In the genomic region with DNA sequence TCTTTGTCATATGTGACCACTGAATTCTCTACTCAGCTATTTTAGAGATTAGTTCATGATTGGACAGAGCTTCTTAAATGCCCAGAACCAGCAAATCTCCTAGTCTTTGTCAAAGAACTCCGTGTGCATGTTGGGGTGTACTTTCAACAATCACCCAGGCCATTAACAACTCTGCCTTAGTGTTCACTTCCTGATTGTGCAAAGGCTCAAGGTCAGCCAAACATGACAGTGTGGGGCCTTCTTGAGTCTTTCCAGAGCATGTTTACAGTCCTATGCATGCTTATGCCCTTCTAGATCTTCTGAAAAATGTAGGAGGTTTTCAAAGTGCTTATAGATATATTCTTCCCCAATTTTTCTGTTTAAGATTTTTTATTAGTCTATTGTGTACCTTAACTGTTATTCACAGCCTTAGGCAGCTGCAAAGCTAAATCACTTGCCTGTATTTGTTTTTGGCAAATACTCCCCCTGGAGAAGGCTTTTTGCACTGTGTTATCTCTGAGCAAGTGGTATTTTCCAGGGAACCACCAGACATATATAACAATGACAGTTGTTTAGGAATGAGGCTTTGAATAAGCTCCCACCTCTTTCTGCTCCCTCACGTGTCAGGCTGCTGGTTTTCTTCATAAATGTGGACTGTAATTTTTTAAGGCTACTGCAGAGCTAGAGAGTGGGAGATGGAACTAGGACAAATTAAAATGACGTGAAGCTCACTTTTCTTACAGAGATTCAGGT, we compare ENCODE assay signal across 23 cellular contexts. TPM values are rescaled to one million over a fixed set of nuclear protein-coding genes. Genes with fewer than 3 reads are reported as not detected.
A peak's percentile ranks its signal among the peaks of the same experiment; 100 is the strongest.
DNase-seq lines count a peak whose midpoint lies in the region; ATAC-seq, FAIRE-seq and TF ChIP-seq lines count a peak whose summit lies in the region.
"Had no signal": no experiment of that assay in that cellular context is flagged by ENCODE, and none has a peak within 500 bp of the region (broad histone marks: within the 10 kb centered on the region; RNA-seq: fewer than 3 reads in every experiment).

No MANE protein-coding gene starts in this region.

- H3K9ac ChIP-seq in Karpas-422 (ENCODE audit: low read length) (no peak overlapping the region), astrocyte (ENCODE audit: low read length) (no peak overlapping the region)
- H3K9ac ChIP-seq: BLaER1 treated with 17β-estradiol and CSF1 and Interleukin-3, amounts not matched to agents 10 nM and 100 nM; KMS-11 had no signal

- TF ChIP-seq CTCF in astrocyte (IDR thresholded peaks at IDR 0.05; ENCODE audit: insufficient read depth, low read depth, low read length): no peak
- no peak for TF ChIP-seq CTCF in osteoblast (IDR thresholded peaks at IDR 0.05; ENCODE audit: extremely low read depth, low read depth, low read length)

- no peak overlapping the region for H3K27ac Mint-ChIP-seq in astrocyte (ENCODE audit: unreplicated experiment)
- H3K27ac Mint-ChIP-seq: CD8-positive, alpha-beta T cell had no signal

- no peaks in the 10 kb centered on the region for H3K4me1 ChIP-seq in Karpas-422 (ENCODE audit: low read length)
- no peaks in the 10 kb centered on the region for H3K4me1 ChIP-seq in astrocyte (ENCODE audit: insufficient read depth, low read length)
- H3K4me1 ChIP-seq in osteoblast (ENCODE audit: insufficient read depth, low read length): no peaks in the 10 kb centered on the region
- H3K4me1 ChIP-seq: BLaER1 treated with 17β-estradiol and CSF1 and Interleukin-3, amounts not matched to agents 10 nM and 100 nM had no signal

- H3K9me3 ChIP-seq in Karpas-422 (ENCODE audit: low read length) (no peaks in the 10 kb centered on the region), astrocyte (ENCODE audit: insufficient read depth, low read depth, low read length) (no peaks in the 10 kb centered on the region), osteoblast (ENCODE audit: low read depth, low read length) (no peaks in the 10 kb centered on the region)

- no peaks in the 10 kb centered on the region for H3K4me1 Mint-ChIP-seq in astrocyte (ENCODE audit: low read depth, unreplicated experiment)

- H3K4me3 ChIP-seq in Karpas-422 (ENCODE audit: low read length): no peak overlapping the region
- H3K4me3 ChIP-seq in astrocyte (ENCODE audit: insufficient read depth, low read depth, low read length): no peak overlapping the region
- H3K4me3 ChIP-seq in osteoblast (ENCODE audit: insufficient read depth, low read length): no peak overlapping the region
- H3K4me3 ChIP-seq: BLaER1 treated with 17β-estradiol and CSF1 and Interleukin-3, amounts not matched to agents 10 nM and 100 nM; GM12878 had no signal

- DNase-seq in HuH-7 (ENCODE audit: low spot score) (peak; percentile 31), Karpas-422 (peak; percentile 23), astrocyte (ENCODE audit: low read depth) (no peak), osteoblast (ENCODE audit: insufficient read length, low spot score, missing footprints) (peak; percentile 43), SHP77 (lab: John Stamatoyannopoulos, UW) (no peak)
- DNase-seq in central memory CD4-positive, alpha-beta T cell: no peak
- DNase-seq: Calu3; CD8-positive, alpha-beta T cell; DMS53; EL; NCI-H1092; NCI-H1436 treated with DMSO at 0.1 percent for 48 hours; NCI-H345; NCI-H526; SHP77 treated with DMSO at 0.1 percent for 48 hours; T-helper 1 cell had no signal

- H3K36me3 ChIP-seq in Karpas-422 (ENCODE audit: insufficient read depth, low read length) (no peaks in the 10 kb centered on the region), astrocyte (ENCODE audit: insufficient read depth, low read length) (no peaks in the 10 kb centered on the region), osteoblast (ENCODE audit: insufficient read depth, low read length) (no peaks in the 10 kb centered on the region)
- H3K36me3 ChIP-seq: BLaER1 treated with 17β-estradiol and CSF1 and Interleukin-3, amounts not matched to agents 10 nM and 100 nM had no signal

- no peak overlapping the region for H2AFZ ChIP-seq in Karpas-422 (ENCODE audit: low read length)
- H2AFZ ChIP-seq in astrocyte (ENCODE audit: low read depth, low read length): no peak overlapping the region
- H2AFZ ChIP-seq in osteoblast (ENCODE audit: low read length): no peak overlapping the region

- H3K27me3 ChIP-seq in Karpas-422 (ENCODE audit: low read length) (no peaks in the 10 kb centered on the region), astrocyte (ENCODE audit: insufficient read depth, low read length) (no peaks in the 10 kb centered on the region), osteoblast (ENCODE audit: insufficient read depth, low read length) (no peaks in the 10 kb centered on the region)
- H3K27me3 ChIP-seq: BLaER1 treated with 17β-estradiol and CSF1 and Interleukin-3, amounts not matched to agents 10 nM and 100 nM had no signal

- H3K4me2 ChIP-seq in Karpas-422 (ENCODE audit: low read depth, low read length, poor library complexity, severe bottlenecking) (no peak overlapping the region), astrocyte (ENCODE audit: low read length) (no peak overlapping the region), osteoblast (ENCODE audit: insufficient read depth, low read length) (no peak overlapping the region)
- H3K4me2 ChIP-seq: BLaER1 treated with 17β-estradiol and CSF1 and Interleukin-3, amounts not matched to agents 10 nM and 100 nM; KMS-11 had no signal

- no peaks in the 10 kb centered on the region for H3K9me3 Mint-ChIP-seq in astrocyte (ENCODE audit: unreplicated experiment)
- H3K9me3 Mint-ChIP-seq: CD8-positive, alpha-beta T cell had no signal

- H4K20me1 ChIP-seq in Karpas-422 (ENCODE audit: insufficient read depth, low read depth, low read length) (no peaks in the 10 kb centered on the region), astrocyte (ENCODE audit: insufficient read depth, low read length) (no peaks in the 10 kb centered on the region), osteoblast (ENCODE audit: insufficient read depth, low read length) (no peaks in the 10 kb centered on the region)
- H4K20me1 ChIP-seq: BLaER1 treated with 17β-estradiol and CSF1 and Interleukin-3, amounts not matched to agents 10 nM and 100 nM had no signal

- no peak for ATAC-seq in HG03378 (IDR thresholded peaks at IDR 0.05; ENCODE audit: unreplicated experiment)
- ATAC-seq: CD8-positive, alpha-beta T cell; GM12878; SK-N-SH treated with all-trans-retinoic acid at 6 μM for 48 hours had no signal

- H3K4me3 Mint-ChIP-seq in astrocyte (ENCODE audit: unreplicated experiment): no peak overlapping the region
- H3K4me3 Mint-ChIP-seq: CD8-positive, alpha-beta T cell had no signal

- FAIRE-seq in astrocyte (lab: Jason Lieb, UNC): peak; percentile 82
- FAIRE-seq: GM12878, GM18507, H1 had no signal

- H3K36me3 Mint-ChIP-seq in astrocyte (ENCODE audit: low read depth, unreplicated experiment): no peaks in the 10 kb centered on the region
- H3K36me3 Mint-ChIP-seq: CD8-positive, alpha-beta T cell had no signal

- H3K9me2 ChIP-seq in Karpas-422 (replicated peaks; ENCODE audit: insufficient read depth, low read length): no peaks in the 10 kb centered on the region

- H3K79me2 ChIP-seq in Karpas-422 (ENCODE audit: low read length): no peaks in the 10 kb centered on the region
- H3K79me2 ChIP-seq in astrocyte (ENCODE audit: insufficient read depth, low read length): no peaks in the 10 kb centered on the region
- H3K79me2 ChIP-seq in osteoblast (ENCODE audit: insufficient read depth, low read length): no peaks in the 10 kb centered on the region

- peaks cover 2% of the 10 kb centered on the region for H3K27me3 Mint-ChIP-seq in astrocyte (ENCODE audit: low read depth, unreplicated experiment)

- H3K27ac ChIP-seq in Karpas-422 (ENCODE audit: low read length): no peak overlapping the region
- no peak overlapping the region for H3K27ac ChIP-seq in astrocyte (ENCODE audit: low read depth, low read length)
- no peak overlapping the region for H3K27ac ChIP-seq in osteoblast (ENCODE audit: low read depth, low read length)
- H3K27ac ChIP-seq: BLaER1 treated with 17β-estradiol and CSF1 and Interleukin-3, amounts not matched to agents 10 nM and 100 nM; KMS-11 had no signal

RNA-seq across cellular contexts. Expression of a gene that starts 24.0 kb away (rescaled TPM):
- total RNA-seq in Karpas-422 (2014; rRNA removed; shearing (Covaris generic); ENCODE audit: low replicate concordance): 0.04 TPM in 2 replicates
- total RNA-seq in astrocyte: 4.2 and 5.4 TPM in 2 replicates
- 0.59 and 0.72 TPM in 2 replicates for total RNA-seq in osteoblast
- total RNA-seq: CD8-positive, alpha-beta T cell had no signal

Comparison
In these comparisons a context has a peak if more than half of its experiments do, and no peak if none do; other contexts are left out.
1. DNase-seq: peak in HuH-7 (single experiment), Karpas-422 (single experiment) and osteoblast (single experiment); none in astrocyte (single experiment), central memory CD4-positive, alpha-beta T cell (single experiment) and SHP77 (0 of 2).